8 cellular contexts compared by ENCODE assay signal in the genomic region with DNA sequence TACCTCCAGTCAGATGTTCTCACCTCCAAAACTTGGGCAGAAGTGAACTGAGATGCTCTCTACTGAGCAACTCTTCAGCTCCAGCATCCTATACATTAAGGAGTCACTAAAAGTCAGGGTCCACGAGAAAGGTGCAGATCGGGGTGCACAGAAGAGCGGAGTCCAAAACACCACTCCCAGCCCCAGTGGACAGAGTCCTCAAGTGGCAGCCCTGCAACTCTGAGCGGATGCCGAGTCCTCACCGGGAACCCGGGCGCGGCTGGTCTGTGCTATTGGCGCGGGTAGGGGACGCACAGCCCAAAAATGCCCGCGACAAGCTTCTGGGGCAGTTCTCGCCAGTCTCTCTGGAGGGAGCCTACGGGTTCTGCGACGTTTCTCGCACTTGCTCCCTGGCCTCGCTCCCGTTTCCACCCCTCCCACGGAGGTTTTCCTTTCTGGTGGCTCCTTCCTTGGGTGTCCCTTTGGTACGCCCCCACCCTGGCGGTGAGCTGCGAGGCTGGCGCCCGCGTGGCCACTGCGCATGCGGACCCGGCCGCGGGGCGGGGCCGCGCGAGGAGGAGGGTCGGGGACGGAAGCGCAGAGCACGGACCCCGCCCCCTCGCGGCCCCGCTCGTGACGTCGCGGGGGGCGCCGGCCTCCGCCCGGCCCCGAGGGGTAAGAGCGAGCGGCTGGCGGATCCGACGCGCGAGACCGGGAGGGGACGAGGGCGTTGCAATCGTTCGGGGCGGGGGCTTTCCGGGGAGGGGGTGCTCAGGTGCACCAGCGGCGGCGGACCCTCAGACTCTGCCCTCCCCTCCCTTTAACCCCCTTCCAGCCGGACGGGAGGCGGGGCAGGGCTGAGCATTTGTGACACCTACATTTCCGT. TPM values are rescaled to one million over a fixed set of nuclear protein-coding genes. Genes with fewer than 3 reads are reported as not detected.
DNase-seq lines count a peak whose midpoint lies in the region; ATAC-seq, FAIRE-seq and TF ChIP-seq lines count a peak whose summit lies in the region.

A gene with protein sequence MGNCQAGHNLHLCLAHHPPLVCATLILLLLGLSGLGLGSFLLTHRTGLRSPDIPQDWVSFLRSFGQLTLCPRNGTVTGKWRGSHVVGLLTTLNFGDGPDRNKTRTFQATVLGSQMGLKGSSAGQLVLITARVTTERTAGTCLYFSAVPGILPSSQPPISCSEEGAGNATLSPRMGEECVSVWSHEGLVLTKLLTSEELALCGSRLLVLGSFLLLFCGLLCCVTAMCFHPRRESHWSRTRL (plus strand): TSS at position 601 of the 865 bp plus-strand sequence. CDS start 1,065 bp downstream, outside the sequence.

- H3K27me3 ChIP-seq in keratinocyte (ENCODE audit: control insufficient read depth, extremely low read depth, insufficient read depth, low read length), result no peaks in the 10 kb centered on the region

- in situ Hi-C loops in ACHN (cut with HindIII; ENCODE audit: low pct_ligation_motif_present, low pct_unique_long_range_greater_than_20kb, low sequenced_read_pairs), result no loop called here

- no peaks in the 10 kb centered on the region for H3K9me3 ChIP-seq in keratinocyte (ENCODE audit: control insufficient read depth, low read depth, low read length)

- TF ChIP-seq CTCF in keratinocyte (optimal IDR thresholded peaks at IDR 0.05 in 1 of 3, IDR thresholded peaks at IDR 0.05 in 1 of 3, conservative IDR thresholded peaks at IDR 0.05 in 1 of 3; ENCODE audit: extremely low read depth in 1 of 3, insufficient read depth in 2 of 3, low read length in 3 of 3), result peak in 2 of 3 experiments; percentile 15 to 47

- peaks cover 0 to 3% of the 10 kb centered on the region in 2 experiments for H3K36me3 ChIP-seq in keratinocyte (ENCODE audit: control insufficient read depth in 2 of 2, extremely low read depth in 1 of 2, insufficient read depth in 2 of 2, low read length in 2 of 2)

- H3K4me3 ChIP-seq in keratinocyte (ENCODE audit: control insufficient read depth in 2 of 3, extremely low read depth in 1 of 3, insufficient read depth in 2 of 3, low read depth in 1 of 3, low read length in 3 of 3), result peak within 1 kb of the TSS; percentile 67 to 79 (median 72)

- peak within 1 kb of the TSS; percentile 82 for H3K9ac ChIP-seq in keratinocyte (ENCODE audit: control insufficient read depth, extremely low read depth, insufficient read depth, low read length)

- H2AFZ ChIP-seq in keratinocyte (ENCODE audit: control insufficient read depth, low read length), result peak within 1 kb of the TSS; percentile 95

- DNase-seq in ACHN, result peak; percentile 95
- peak; percentile 71 to 93 for DNase-seq in NCI-H446 (lab: John Stamatoyannopoulos, UW)
- DNase-seq in activated CD4-positive, CD25-positive, alpha-beta regulatory T cell treated with anti-CD3 and anti-CD28 coated beads, Interleukin-2, amount 50 U/mL, for 16 hours (ENCODE audit: low read depth, low spot score), result peak; percentile 88
- DNase-seq in central memory CD4-positive, alpha-beta T cell, result peak; percentile 94
- peak; percentile 40 for DNase-seq in keratinocyte (ENCODE audit: low read depth, low spot score)
- DNase-seq in stimulated activated CD4-positive, alpha-beta T cell treated with anti-CD3 and anti-CD28 coated beads, Interleukin-15, amount 100 ng/mL, for 1 hour (ENCODE audit: low read depth in 1 of 2, low spot score in 1 of 2), result peak; percentile 94 to 95

- no peaks in the 10 kb centered on the region for H3K79me2 ChIP-seq in keratinocyte (ENCODE audit: control insufficient read depth, insufficient read depth, low read length)

- H3K4me1 ChIP-seq in keratinocyte (ENCODE audit: control insufficient read depth, extremely low read depth, insufficient read depth, low read length), result peaks cover 10% of the 10 kb centered on the region

- peak; percentile 83 for ATAC-seq in GM18868 (IDR thresholded peaks at IDR 0.05; ENCODE audit: unreplicated experiment)
- ATAC-seq in HG03139 (IDR thresholded peaks at IDR 0.05; ENCODE audit: unreplicated experiment), result peak; percentile 80

- H3K4me2 ChIP-seq in keratinocyte (ENCODE audit: control insufficient read depth, extremely low read depth, insufficient read depth, low read depth, low read length), result peak within 1 kb of the TSS; percentile 96

- FAIRE-seq in keratinocyte (lab: Jason Lieb, UNC), result no peak

- H3K9me1 ChIP-seq in keratinocyte (ENCODE audit: control insufficient read depth, extremely low read depth, insufficient read depth, low read length), result no peaks in the 10 kb centered on the region

- no peaks in the 10 kb centered on the region for H4K20me1 ChIP-seq in keratinocyte (ENCODE audit: control insufficient read depth, extremely low read depth, insufficient read depth, low read length)

- H3K27ac ChIP-seq in keratinocyte (ENCODE audit: control insufficient read depth, insufficient read depth, low read length), result peak within 1 kb of the TSS; percentile 69

- dilution Hi-C loops in keratinocyte (cut with MboI; ENCODE audit: extremely low pct_ligation_motif_present, low sequenced_read_pairs), result no loop called here

RNA-seq across cellular contexts. Expression of the gene that starts here (rescaled TPM):
- polyA plus RNA-seq in keratinocyte, result 48.5 to 77.2 TPM (median 64.8 TPM) in 3 replicates
- 54.7 TPM for polyA plus RNA-seq in keratinocyte (2011; ENCODE audit: low read depth)
- polyA plus RNA-seq in keratinocyte (2011; cell fraction: cytosol; rRNA removed), result 63.9 and 88.0 TPM in 2 replicates
- 96.9 and 119 TPM in 2 replicates for polyA plus RNA-seq in keratinocyte (2011; cell fraction: nucleus; rRNA removed)
- 67.3 and 77.2 TPM in 2 replicates for polyA plus RNA-seq in keratinocyte (2012; ENCODE audit: low replicate concordance)
- polyA minus RNA-seq in keratinocyte, result 39.0 to 58.6 TPM (median 53.8 TPM) in 3 replicates
- polyA minus RNA-seq in keratinocyte (2011; cell fraction: cytosol; rRNA and poly(A)+ RNA removed), result 65.0 TPM
- polyA minus RNA-seq in keratinocyte (2011; cell fraction: nucleus; rRNA and poly(A)+ RNA removed), result 15.7 and 19.3 TPM in 2 replicates

Comparison
In these comparisons a context has a peak if more than half of its experiments do, and no peak if none do; other contexts are left out.
1. Peak in every context shown above with its lines: DNase-seq, ATAC-seq, H3K4me3 ChIP-seq and H3K27ac ChIP-seq.
2. DNase-seq: peak in every context shown above with its lines; median percentile 95 in ACHN; 94 in stimulated activated CD4-positive, alpha-beta T cell treated with anti-CD3 and anti-CD28 coated beads, Interleukin-15, amount 100 ng/mL, for 1 hour; 94 in central memory CD4-positive, alpha-beta T cell; 88 in activated CD4-positive, CD25-positive, alpha-beta regulatory T cell treated with anti-CD3 and anti-CD28 coated beads, Interleukin-2, amount 50 U/mL, for 16 hours; 82 in NCI-H446; 40 in keratinocyte.